22 cellular contexts compared by ENCODE assay signal in the genomic region with DNA sequence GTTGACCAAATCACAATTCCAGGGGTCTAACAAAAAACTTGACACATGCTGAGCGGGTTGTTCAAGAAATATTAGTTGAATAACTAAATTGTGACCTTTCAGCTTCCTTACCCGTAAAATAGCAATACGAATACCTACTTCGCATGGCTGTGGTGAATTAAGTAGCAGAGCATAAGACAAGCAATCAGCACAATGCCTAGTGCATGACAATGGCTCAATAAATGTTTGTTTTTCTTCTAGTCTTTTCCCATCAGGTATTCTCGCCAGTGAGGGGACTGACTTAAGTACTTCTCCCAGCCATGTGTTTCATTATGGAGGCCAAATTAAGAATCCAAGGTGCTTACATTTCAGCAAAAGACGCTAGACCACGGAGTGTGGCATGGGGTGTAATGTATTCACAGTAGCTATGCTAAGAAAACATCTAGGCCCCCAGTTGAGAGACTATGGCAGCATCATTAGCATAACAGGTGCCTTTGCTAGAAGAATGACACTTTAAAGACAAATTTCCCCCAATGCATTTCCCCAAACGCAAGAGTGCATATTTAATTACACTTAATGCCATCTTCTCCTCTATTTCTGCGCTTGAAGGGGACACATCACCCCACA.
"Had no signal": no experiment of that assay in that cellular context is flagged by ENCODE, and none has a peak within 500 bp of the region (broad histone marks: within the 10 kb centered on the region; RNA-seq: fewer than 3 reads in every experiment).

No MANE protein-coding gene starts in this region.

- H3K36me3 ChIP-seq: brain microvascular endothelial cell, left ventricle myocardium inferior, sigmoid colon, spleen, tibial nerve, uterus had no signal

- ATAC-seq: activated T-cell treated with anti-CD3 and anti-CD28 coated beads, Interleukin-2, amount 50 U/mL, for 4 hours; foreskin keratinocyte had no signal

- H3K4me1 ChIP-seq: foreskin keratinocyte, left ventricle myocardium inferior, sigmoid colon, spleen, tibial nerve, uterus had no signal

- H3K27me3 ChIP-seq: brain microvascular endothelial cell, dorsolateral prefrontal cortex, foreskin keratinocyte, hepatocyte, sigmoid colon, spleen, tibial nerve, uterus had no signal

- H3K4me3 ChIP-seq: dorsolateral prefrontal cortex, hepatocyte, left ventricle myocardium inferior, sigmoid colon, spleen, tibial nerve, uterus had no signal

- DNase-seq: activated CD4-positive, alpha-beta T cell treated with anti-CD3 and anti-CD28 coated beads, Interleukin-2, amount 50 U/mL, for 1 hour; activated CD4-positive, CD25-positive, alpha-beta regulatory T cell treated with anti-CD3 and anti-CD28 coated beads, Interleukin-2, amount 50 U/mL, for 72 hours; activated CD8-positive, alpha-beta memory T cell treated with anti-CD3 and anti-CD28 coated beads, Interleukin-2, amount 50 U/mL, for 4 hours; activated naive CD4-positive, alpha-beta T cell treated with anti-CD3 and anti-CD28 coated beads, Interleukin-2, amount 10 ng/mL, durations not matched to agents 7 days and 5 days; activated T-cell treated with anti-CD3 and anti-CD28 coated beads, Interleukin-2, amount 50 U/mL, for 4 hours; aorta; brain microvascular endothelial cell; central memory CD4-positive, alpha-beta T cell; dorsolateral prefrontal cortex; endodermal cell; foreskin keratinocyte; left ventricle myocardium inferior; occipital lobe; posterior cingulate gyrus; sigmoid colon; spleen; stimulated activated CD8-positive, alpha-beta memory T cell treated with anti-CD3 and anti-CD28 coated beads, Interleukin-4, amount 100 ng/mL, for 48 hours; stimulated activated naive CD4-positive, alpha-beta T cell treated with Interleukin-2 at 50 U/mL for 16 hours; uterus had no signal

- H3K27ac ChIP-seq: brain microvascular endothelial cell, dorsolateral prefrontal cortex, epithelial cell of prostate, foreskin keratinocyte, hepatocyte, left ventricle myocardium inferior, sigmoid colon, spleen, tibial nerve, uterus had no signal

- H3K4me3 Mint-ChIP-seq: activated naive CD4-positive, alpha-beta T cell treated with anti-CD3 and anti-CD28 coated beads, Interleukin-2, amount 10 ng/mL, durations not matched to agents 7 days and 5 days; activated T-cell treated with anti-CD3 and anti-CD28 coated beads, Interleukin-2, amount 50 U/mL, for 4 hours; endodermal cell had no signal

- H3K9me3 ChIP-seq: left ventricle myocardium inferior, sigmoid colon, spleen, tibial nerve, uterus had no signal

- H3K9me3 Mint-ChIP-seq: activated T-cell treated with anti-CD3 and anti-CD28 coated beads, Interleukin-2, amount 50 U/mL, for 4 hours had no signal

- H3K4me1 Mint-ChIP-seq: activated naive CD4-positive, alpha-beta T cell treated with anti-CD3 and anti-CD28 coated beads, Interleukin-2, amount 10 ng/mL, durations not matched to agents 7 days and 5 days had no signal

- H3K27me3 Mint-ChIP-seq: activated naive CD4-positive, alpha-beta T cell treated with anti-CD3 and anti-CD28 coated beads, Interleukin-2, amount 10 ng/mL, durations not matched to agents 7 days and 5 days had no signal

- H3K27ac Mint-ChIP-seq: activated naive CD4-positive, alpha-beta T cell treated with anti-CD3 and anti-CD28 coated beads, Interleukin-2, amount 10 ng/mL, durations not matched to agents 7 days and 5 days; endodermal cell had no signal

- H3K36me3 Mint-ChIP-seq: activated naive CD4-positive, alpha-beta T cell treated with anti-CD3 and anti-CD28 coated beads, Interleukin-2, amount 10 ng/mL, durations not matched to agents 7 days and 5 days had no signal
